ENCODE assay signal across 1 cellular context in the genomic region with DNA sequence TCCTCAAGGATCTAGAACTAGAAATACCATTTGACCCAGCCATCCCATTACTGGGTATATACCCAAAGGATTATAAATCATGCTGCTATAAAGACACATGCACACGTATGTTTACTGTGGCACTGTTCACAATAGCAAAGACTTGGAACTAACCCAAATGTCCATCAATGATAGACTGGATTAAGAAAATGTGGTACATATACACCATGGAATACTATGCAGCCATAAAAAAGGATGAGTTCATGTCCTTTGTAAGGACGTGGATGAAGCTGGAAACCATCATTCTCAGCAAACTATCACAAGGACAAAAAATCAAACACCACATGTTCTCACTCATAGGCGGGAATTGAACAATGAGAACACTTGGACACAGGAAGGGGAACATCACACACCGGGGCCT. TPM values are rescaled to one million over a fixed set of nuclear protein-coding genes. Genes with fewer than 3 reads are reported as not detected.
"Had no signal": no experiment of that assay in that cellular context is flagged by ENCODE, and none has a peak within 500 bp of the region (broad histone marks: within the 10 kb centered on the region; RNA-seq: fewer than 3 reads in every experiment).

No MANE protein-coding gene starts in this region.

RNA-seq across cellular contexts. Expression of a gene that starts 4.5 kb away (rescaled TPM):
- total RNA-seq: endothelial cell of umbilical vein had no signal

RNA-seq across cellular contexts. Expression of a gene that starts 39.6 kb away (rescaled TPM):
- total RNA-seq: endothelial cell of umbilical vein had no signal
